In genomic region chr15:41943543-41944312, GRCh38 we compare ENCODE assay signal across 1 cellular context.
TF ChIP-seq lines count a peak whose summit lies in the region.

No MANE protein-coding gene starts in this region.

TF ChIP-seq in IMR-90, 13 proteins besides CTCF, POLR2A, EP300 and RAD21 (continued from another document):
- TF ChIP-seq FOS (IDR thresholded peaks at IDR 0.05; ENCODE audit: low read depth, low read length), result no peak
- TF ChIP-seq RCOR1 (IDR thresholded peaks at IDR 0.05; ENCODE audit: insufficient replicate concordance, low read length), result no peak
- no peak for TF ChIP-seq NFE2L2 (IDR thresholded peaks at IDR 0.05; ENCODE audit: low read depth, low read length)
- no peak for TF ChIP-seq MAFK (IDR thresholded peaks at IDR 0.05; ENCODE audit: low read depth, low read length)
- no peak for TF ChIP-seq ELK1 (IDR thresholded peaks at IDR 0.05; ENCODE audit: borderline replicate concordance, low read depth, low read length)
- no peak for TF ChIP-seq RFX5 (IDR thresholded peaks at IDR 0.05; ENCODE audit: low read depth, low read length)
